Comparison of ENCODE assay signal across 23 cellular contexts in the genomic region with DNA sequence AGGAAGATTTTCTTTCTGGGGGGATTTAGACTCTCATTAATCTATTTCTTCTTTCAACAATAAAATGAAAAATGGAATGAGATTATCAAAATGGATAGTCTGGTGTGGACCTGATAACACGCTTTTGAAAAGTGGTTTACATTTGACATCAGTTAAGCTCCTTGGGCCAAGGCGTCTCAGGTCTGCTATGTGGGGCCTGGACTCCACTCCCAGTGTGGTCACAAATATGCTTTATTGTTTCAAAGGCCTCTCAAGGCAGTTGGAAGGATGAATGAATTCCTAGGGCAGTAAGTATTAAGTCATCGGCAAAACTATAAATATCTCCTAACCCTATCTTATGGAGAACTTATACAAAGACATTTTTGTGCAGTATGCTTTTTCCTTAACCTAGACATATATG.
"Had no signal": no experiment of that assay in that cellular context is flagged by ENCODE, and none has a peak within 500 bp of the region (broad histone marks: within the 10 kb centered on the region; RNA-seq: fewer than 3 reads in every experiment).

No MANE protein-coding gene starts in this region.

- H3K36me3 ChIP-seq: MG63, SJSA1 had no signal

- H3K27me3 ChIP-seq: MG63, SJSA1 had no signal

- H3K4me3 ChIP-seq: MG63, SJSA1, SK-N-MC had no signal

- FAIRE-seq: RCC 7860 had no signal

- DNase-seq: Karpas-422, KG1, MG63, NCI-H1092, NCI-H1105 treated with DMSO at 0.1 percent for 48 hours, NCI-H1417 treated with DMSO at 0.1 percent for 48 hours, NCI-H146, NCI-H1694 treated with DMSO at 0.1 percent for 48 hours, NCI-H1930, NCI-H2081, NCI-H2107, NCI-H226, NCI-H446, NCI-H510A, NCI-H524 treated with DMSO at 0.1 percent for 48 hours, NCI-H69, NCI-H774, Right ventricle myocardium superior, RPMI8226, SIG-M5 had no signal

- H3K27ac ChIP-seq: SJSA1, SK-N-MC had no signal

- H3K9me3 ChIP-seq: MG63, SJSA1 had no signal
